Comparison of ENCODE assay signal across 11 cellular contexts in the genomic region with DNA sequence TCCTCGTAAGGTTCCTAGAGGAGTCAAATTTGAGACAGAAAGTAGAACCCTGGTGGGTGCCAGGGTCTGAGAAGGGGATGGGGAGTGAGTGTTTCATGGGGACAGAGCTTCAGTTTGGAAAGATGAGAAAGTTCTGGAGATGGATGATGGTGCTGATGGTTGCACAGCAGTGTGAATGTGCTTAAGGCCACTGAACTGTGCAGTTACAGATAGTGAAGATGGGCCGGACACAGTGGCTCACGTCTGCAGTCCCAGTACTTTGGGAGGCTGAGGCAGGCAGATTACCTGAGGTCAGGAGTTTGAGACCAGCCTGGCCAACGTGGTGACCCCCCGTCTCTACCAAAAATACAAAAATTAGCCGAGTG. TPM values are rescaled to one million over a fixed set of nuclear protein-coding genes. Genes with fewer than 3 reads are reported as not detected.
A peak's percentile ranks its signal among the peaks of the same experiment; 100 is the strongest.
DNase-seq lines count a peak whose midpoint lies in the region; ATAC-seq, FAIRE-seq and TF ChIP-seq lines count a peak whose summit lies in the region.
"Had no signal": no experiment of that assay in that cellular context is flagged by ENCODE, and none has a peak within 500 bp of the region (broad histone marks: within the 10 kb centered on the region; RNA-seq: fewer than 3 reads in every experiment).

No MANE protein-coding gene starts in this region.

- H3K27ac ChIP-seq in SK-N-SH (ENCODE audit: low read depth in 2 of 2, low read length in 1 of 2): no peak overlapping the region
- H3K27ac ChIP-seq in PC-3 (ENCODE audit: low read length): no peak overlapping the region
- H3K27ac ChIP-seq in endothelial cell of umbilical vein (ENCODE audit: insufficient read depth, low read depth, low read length): no peak overlapping the region
- H3K27ac ChIP-seq in psoas muscle: peak overlapping the region; percentile 41

- peaks cover 9% of the 10 kb centered on the region for H3F3A ChIP-seq in SK-N-SH (replicated peaks; ENCODE audit: insufficient read depth)
- H3F3A ChIP-seq in PC-3 (ENCODE audit: low read length, unreplicated experiment): no peaks in the 10 kb centered on the region

- no peaks in the 10 kb centered on the region for H3K9me1 ChIP-seq in endothelial cell of umbilical vein (replicated peaks; ENCODE audit: control insufficient read depth, extremely low read depth, insufficient read depth, low read length)

- H2AFZ ChIP-seq in SK-N-SH (ENCODE audit: low read depth) (peak overlapping the region; percentile 62), PC-3 (ENCODE audit: low read length) (no peak overlapping the region), endothelial cell of umbilical vein (ENCODE audit: low read depth, low read length) (no peak overlapping the region)

- POLR2A ChIA-PET in SK-N-SH (lab: Yijun Ruan, JAX) (no interaction called here), PC-3 (lab: Charles Lee; ENCODE audit: unreplicated experiment) (interaction anchor here (0.6 kb wide), 2 partner anchors 28 to 222 kb away, joined by 3 to 4 read pairs; no protein-coding TSS in a partner anchor), endothelial cell of umbilical vein (lab: Charles Lee) (interaction anchor here (1.5 kb wide), 1 partner anchor 14 kb away, joined by 3 read pairs; no protein-coding TSS in a partner anchor)

- no peaks in the 10 kb centered on the region for H3K9me2 ChIP-seq in SK-N-SH
- H3K9me2 ChIP-seq in PC-3 (replicated peaks; ENCODE audit: low read length): no peaks in the 10 kb centered on the region

- peak overlapping the region; percentile 91 for H3K4me2 ChIP-seq in SK-N-SH
- H3K4me2 ChIP-seq in PC-3 (ENCODE audit: low read length): peak overlapping the region; percentile 89
- H3K4me2 ChIP-seq in endothelial cell of umbilical vein (ENCODE audit: insufficient read depth, low read length): peak overlapping the region; percentile 60

- DNase-seq in SK-N-SH: no peak
- no peak for DNase-seq in PC-3
- DNase-seq in endothelial cell of umbilical vein (ENCODE audit: low read depth, low spot score): no peak
- no peak for DNase-seq in psoas muscle
- no peak for DNase-seq in activated CD4-positive, CD25-positive, alpha-beta regulatory T cell (lab: John Stamatoyannopoulos, UW)
- no peak for DNase-seq in glomerular visceral epithelial cell (ENCODE audit: extremely low spot score)
- DNase-seq: 8988T; activated CD8-positive, alpha-beta memory T cell treated with anti-CD3 and anti-CD28 coated beads for 24 hours; NCI-H510A had no signal

- no peak for TF ChIP-seq EP300 in SK-N-SH (IDR thresholded peaks at IDR 0.05; ENCODE audit: borderline replicate concordance in 1 of 2, low read depth in 1 of 2, low read length in 1 of 2)

- no peak for FAIRE-seq in endothelial cell of umbilical vein (lab: Jason Lieb, UNC)

- H3K4me1 ChIP-seq in SK-N-SH (ENCODE audit: control insufficient read depth in 1 of 2, insufficient read depth in 2 of 2, low read depth in 1 of 2, low read length in 1 of 2) (peaks cover 2 to 6% of the 10 kb centered on the region in 2 experiments; a peak in 1 of 4 replicates), PC-3 (ENCODE audit: insufficient read depth, low read length) (peaks cover 28% of the 10 kb centered on the region), endothelial cell of umbilical vein (ENCODE audit: control insufficient read depth, extremely low read depth, insufficient read depth, low read length) (peaks cover 22% of the 10 kb centered on the region), psoas muscle (peaks cover 30% of the 10 kb centered on the region)

- H4K20me1 ChIP-seq in SK-N-SH (ENCODE audit: insufficient read depth) (no peaks in the 10 kb centered on the region), PC-3 (ENCODE audit: low read length) (no peaks in the 10 kb centered on the region), endothelial cell of umbilical vein (replicated peaks; ENCODE audit: control insufficient read depth, extremely low read depth, insufficient read depth, low read length) (no peaks in the 10 kb centered on the region)

- intact Hi-C loops in PC-3 (cut with micrococcal nuclease) (loop anchor here (1.0 kb wide), 2 partner anchors 11 to 15 kb away; no protein-coding TSS in a partner anchor), endothelial cell of umbilical vein (cut with micrococcal nuclease) (loop anchor here (1.0 to 2.0 kb wide), 3 partner anchors 11 to 16 kb away; no protein-coding TSS in a partner anchor), psoas muscle (cut with DNase I) (no loop called here)

- CTCF ChIA-PET in SK-N-SH (lab: Yijun Ruan, JAX) (interaction anchor here (0.8 to 2.1 kb wide), 5 partner anchors 11 to 28 kb away, joined by 3 to 9 read pairs (median 6); no protein-coding TSS in a partner anchor), PC-3 (lab: Charles Lee) (no interaction called here), endothelial cell of umbilical vein (lab: Charles Lee) (interaction anchor here (0.8 to 1.3 kb wide), 4 partner anchors 8 to 28 kb away, joined by 3 to 4 read pairs (median 4); no protein-coding TSS in a partner anchor)

- peak overlapping the region; percentile 70 to 75 for H3K4me3 ChIP-seq in SK-N-SH (ENCODE audit: low read depth in 2 of 2, low read length in 1 of 2)
- H3K4me3 ChIP-seq in PC-3 (ENCODE audit: low read length): peak overlapping the region; percentile 94
- H3K4me3 ChIP-seq in endothelial cell of umbilical vein (replicated peaks in 1 of 3; ENCODE audit: insufficient read depth in 1 of 3, low read depth in 1 of 3, low read length in 3 of 3): peak overlapping the region; percentile 73 to 97 (median 94)
- no peak overlapping the region for H3K4me3 ChIP-seq in psoas muscle

- H3K9me3 ChIP-seq in SK-N-SH: no peaks in the 10 kb centered on the region
- H3K9me3 ChIP-seq in PC-3 (ENCODE audit: low read length): no peaks in the 10 kb centered on the region
- H3K9me3 ChIP-seq in endothelial cell of umbilical vein (replicated peaks; ENCODE audit: control insufficient read depth, insufficient read depth, low read length): no peaks in the 10 kb centered on the region
- no peaks in the 10 kb centered on the region for H3K9me3 ChIP-seq in psoas muscle

- H3K9ac ChIP-seq in SK-N-SH (peak overlapping the region; percentile 81), PC-3 (ENCODE audit: low read length) (peak overlapping the region; percentile 95), endothelial cell of umbilical vein (replicated peaks; ENCODE audit: extremely low read depth, insufficient read depth, low read length) (peak overlapping the region; percentile 77)

- no peaks in the 10 kb centered on the region for H3K36me3 ChIP-seq in SK-N-SH (replicated peaks in 1 of 2; ENCODE audit: control insufficient read depth in 1 of 2, insufficient read depth in 2 of 2, low read length in 1 of 2)
- H3K36me3 ChIP-seq in PC-3 (ENCODE audit: low read depth, low read length): peaks cover 8% of the 10 kb centered on the region; the same call in 1 of the 2 replicates
- no peaks in the 10 kb centered on the region for H3K36me3 ChIP-seq in endothelial cell of umbilical vein (ENCODE audit: control insufficient read depth in 2 of 2, extremely low read depth in 1 of 2, insufficient read depth in 2 of 2, low read length in 2 of 2)
- H3K36me3 ChIP-seq in psoas muscle (ENCODE audit: insufficient read depth in 1 of 2, low read depth in 1 of 2): no peaks in the 10 kb centered on the region

- dilution Hi-C loops in endothelial cell of umbilical vein (cut with MboI; ENCODE audit: extremely low pct_ligation_motif_present, low sequenced_read_pairs): no loop called here

- TF ChIP-seq POLR2A in endothelial cell of umbilical vein (IDR thresholded peaks at IDR 0.05; ENCODE audit: low read depth, low read length): no peak

- 26% methylated on average over 6 of the region's 6 CpGs for WGBS in SK-N-SH (ENCODE audit: low lambda C conversion rate)
- 38 to 51% (median 42%) methylated on average over 6 of the region's 6 CpGs for WGBS in psoas muscle, 3 donors

- BruUV-seq in PC-3 (replicated peaks; lab: Mats Ljungman, UMichigan) (TSS peak; percentile 25), endothelial cell of umbilical vein (replicated peaks; lab: Mats Ljungman, UMichigan) (TSS peak; percentile 29)

- ATAC-seq in SK-N-SH treated with all-trans-retinoic acid at 6 μM for 48 hours (no peak), PC-3 (no peak), psoas muscle (no peak), HG02884 (IDR thresholded peaks at IDR 0.05; ENCODE audit: unreplicated experiment) (no peak)

- H3K79me2 ChIP-seq in SK-N-SH (ENCODE audit: insufficient read depth) (peaks cover 59% of the 10 kb centered on the region), PC-3 (ENCODE audit: low read length) (peaks cover 53% of the 10 kb centered on the region), endothelial cell of umbilical vein (ENCODE audit: control insufficient read depth, insufficient read depth, low read length) (peaks cover 44% of the 10 kb centered on the region)

- H3K27me3 ChIP-seq in SK-N-SH (ENCODE audit: insufficient read depth) (no peaks in the 10 kb centered on the region), PC-3 (ENCODE audit: low read length) (no peaks in the 10 kb centered on the region), endothelial cell of umbilical vein (ENCODE audit: control insufficient read depth in 2 of 2, insufficient read depth in 2 of 2, low read length in 2 of 2) (no peaks in the 10 kb centered on the region), psoas muscle (ENCODE audit: insufficient read depth in 3 of 3, low read length in 2 of 3) (no peaks in the 10 kb centered on the region)

- no peak for TF ChIP-seq CTCF in SK-N-SH (IDR thresholded peaks at IDR 0.05)
- no peak for TF ChIP-seq CTCF in PC-3 (conservative IDR thresholded peaks at IDR 0.05; ENCODE audit: low read depth, low read length)
- TF ChIP-seq CTCF in endothelial cell of umbilical vein (IDR thresholded peaks at IDR 0.05; ENCODE audit: extremely low read depth in 1 of 2, insufficient read depth in 1 of 2, low read depth in 1 of 2, low read length in 2 of 2): no peak
- TF ChIP-seq CTCF in psoas muscle (IDR thresholded peaks at IDR 0.05): no peak

- no peak for TF ChIP-seq RAD21 in SK-N-SH (IDR thresholded peaks at IDR 0.05; ENCODE audit: low read length)

RNA-seq across cellular contexts. Expression of a gene that starts 0.9 kb away (rescaled TPM):
- polyA plus RNA-seq in SK-N-SH (2012; rRNA removed) (12.7 and 18.9 TPM in 2 replicates), endothelial cell of umbilical vein (17.2 and 19.8 TPM in 2 replicates), psoas muscle (under 1 TPM; 0.14 to 0.55 (median 0.44) TPM)
- polyA plus RNA-seq in SK-N-SH (2012; cell fraction: cytosol; rRNA removed): 8.5 and 13.1 TPM in 2 replicates
- polyA plus RNA-seq in SK-N-SH (2012; cell fraction: nucleus; rRNA removed): 25.0 and 27.1 TPM in 2 replicates
- total RNA-seq in PC-3 (2014; rRNA removed) (136 and 142 TPM in 2 replicates), endothelial cell of umbilical vein (68.5 and 70.0 TPM in 2 replicates), psoas muscle (1 to 10 TPM in 2 of 4 donors, under 1 TPM in 2; 0.51 to 1.7 (median 0.98) TPM)
- polyA plus RNA-seq in endothelial cell of umbilical vein (2011; cell fraction: cytosol; rRNA removed): 21.3 and 22.1 TPM in 2 replicates
- polyA plus RNA-seq in endothelial cell of umbilical vein (2011; cell fraction: nucleus; rRNA removed): 24.9 and 33.2 TPM in 2 replicates
- 13.1 and 17.4 TPM in 2 replicates for polyA plus RNA-seq in endothelial cell of umbilical vein (2012)
- polyA minus RNA-seq in endothelial cell of umbilical vein: 54.8 and 79.1 TPM in 2 replicates
- polyA minus RNA-seq in endothelial cell of umbilical vein (2011; cell fraction: cytosol; rRNA and poly(A)+ RNA removed): 78.2 TPM
- polyA minus RNA-seq in endothelial cell of umbilical vein (2011; cell fraction: nucleus; rRNA and poly(A)+ RNA removed): 10.7 and 12.5 TPM in 2 replicates

RNA-seq across cellular contexts. Expression of a gene that starts 42.7 kb away (rescaled TPM):
- polyA plus RNA-seq in SK-N-SH (2012; rRNA removed) (63.9 and 92.4 TPM in 2 replicates), endothelial cell of umbilical vein (41.7 and 48.1 TPM in 2 replicates), psoas muscle (10 to 100 TPM; 23.7 to 29.9 (median 25.8) TPM)
- 53.5 and 70.6 TPM in 2 replicates for polyA plus RNA-seq in SK-N-SH (2012; cell fraction: cytosol; rRNA removed)
- 95.9 and 113 TPM in 2 replicates for polyA plus RNA-seq in SK-N-SH (2012; cell fraction: nucleus; rRNA removed)
- total RNA-seq in PC-3 (2014; rRNA removed) (96.6 and 98.4 TPM in 2 replicates), endothelial cell of umbilical vein (77.9 and 78.0 TPM in 2 replicates), psoas muscle (100 to 1,000 TPM in 1 of 4 donors, 10 to 100 TPM in 3; 44.0 to 103 (median 68.0) TPM)
- 37.0 and 37.1 TPM in 2 replicates for polyA plus RNA-seq in endothelial cell of umbilical vein (2011; cell fraction: cytosol; rRNA removed)
- 101 and 115 TPM in 2 replicates for polyA plus RNA-seq in endothelial cell of umbilical vein (2011; cell fraction: nucleus; rRNA removed)
- polyA plus RNA-seq in endothelial cell of umbilical vein (2012): 49.4 and 55.2 TPM in 2 replicates
- 75.6 and 93.5 TPM in 2 replicates for polyA minus RNA-seq in endothelial cell of umbilical vein
- 60.2 TPM for polyA minus RNA-seq in endothelial cell of umbilical vein (2011; cell fraction: cytosol; rRNA and poly(A)+ RNA removed)
- 52.0 and 75.1 TPM in 2 replicates for polyA minus RNA-seq in endothelial cell of umbilical vein (2011; cell fraction: nucleus; rRNA and poly(A)+ RNA removed)

Comparison
In these comparisons a context has a peak if more than half of its experiments do, and no peak if none do; other contexts are left out.
1. RNA of a gene that starts 0.9 kb away (total RNA-seq): 136 to 142 TPM in PC-3 and 68.5 to 70.0 TPM in endothelial cell of umbilical vein; 0.51 to 1.7 TPM in psoas muscle; every median in the first group is over 10 times any median in the second.
2. intact Hi-C loops: an anchor here in PC-3 (1.0 kb wide) and endothelial cell of umbilical vein (1.0 to 2.0 kb wide); none called in psoas muscle.
3. Peak in every context shown above with its lines, with median percentiles within 50 percentile points of each other: H3K4me2 ChIP-seq and H3K9ac ChIP-seq.